In genomic region chr5:134370306-134370870, GRCh38 we compare ENCODE assay signal across 8 cellular contexts. TPM values are rescaled to one million over a fixed set of nuclear protein-coding genes. Genes with fewer than 3 reads are reported as not detected.
DNase-seq lines count a peak whose midpoint lies in the region; ATAC-seq, FAIRE-seq and TF ChIP-seq lines count a peak whose summit lies in the region.

No MANE protein-coding gene starts in this region.

- POLR2A ChIA-PET in endothelial cell of umbilical vein (lab: Charles Lee) = no interaction called here

- peak overlapping the region; percentile 67 for H3K4me2 ChIP-seq in endothelial cell of umbilical vein (ENCODE audit: insufficient read depth, low read length)

- peak overlapping the region; percentile 99 for H3K4me3 ChIP-seq in SK-N-MC
- H3K4me3 ChIP-seq in endothelial cell of umbilical vein (replicated peaks in 1 of 3; ENCODE audit: insufficient read depth in 1 of 3, low read depth in 1 of 3, low read length in 3 of 3) = peak overlapping the region in 2 of 3 experiments; percentile 37 to 49

- H3K36me3 ChIP-seq in SK-N-MC (ENCODE audit: insufficient read depth, low read length) = peaks cover 20% of the 10 kb centered on the region
- H3K36me3 ChIP-seq in endothelial cell of umbilical vein (ENCODE audit: control insufficient read depth in 2 of 2, extremely low read depth in 1 of 2, insufficient read depth in 2 of 2, low read length in 2 of 2) = no peaks in the 10 kb centered on the region

- intact Hi-C loops in endothelial cell of umbilical vein (cut with micrococcal nuclease) = loop anchor here (2.0 to 5.0 kb wide), 4 partner anchors 68 to 262 kb away; partner anchors contain the start of gene SAR1B

- no peaks in the 10 kb centered on the region for H3K27me3 ChIP-seq in endothelial cell of umbilical vein (ENCODE audit: control insufficient read depth in 2 of 2, insufficient read depth in 2 of 2, low read length in 2 of 2)

- no peaks in the 10 kb centered on the region for H3K9me1 ChIP-seq in endothelial cell of umbilical vein (replicated peaks; ENCODE audit: control insufficient read depth, extremely low read depth, insufficient read depth, low read length)

- peak overlapping the region; percentile 66 for H2AFZ ChIP-seq in endothelial cell of umbilical vein (ENCODE audit: low read depth, low read length)

- peaks cover 10% of the 10 kb centered on the region for H4K20me1 ChIP-seq in endothelial cell of umbilical vein (replicated peaks; ENCODE audit: control insufficient read depth, extremely low read depth, insufficient read depth, low read length)

- no peak for TF ChIP-seq CTCF in endothelial cell of umbilical vein (IDR thresholded peaks at IDR 0.05; ENCODE audit: extremely low read depth in 1 of 2, insufficient read depth in 1 of 2, low read depth in 1 of 2, low read length in 2 of 2)

- CTCF ChIA-PET in endothelial cell of umbilical vein (lab: Charles Lee) = no interaction called here

- H3K9me3 ChIP-seq in SK-N-MC (ENCODE audit: low read depth, low read length) (no peaks in the 10 kb centered on the region), endothelial cell of umbilical vein (replicated peaks; ENCODE audit: control insufficient read depth, insufficient read depth, low read length) (no peaks in the 10 kb centered on the region)

- no peak for FAIRE-seq in endothelial cell of umbilical vein (lab: Jason Lieb, UNC)

- peaks cover 39% of the 10 kb centered on the region for H3K79me2 ChIP-seq in endothelial cell of umbilical vein (ENCODE audit: control insufficient read depth, insufficient read depth, low read length)

- peak overlapping the region; percentile 100 for H3K9ac ChIP-seq in SK-N-MC (ENCODE audit: insufficient read length)
- peak overlapping the region; percentile 98 for H3K9ac ChIP-seq in endothelial cell of umbilical vein (replicated peaks; ENCODE audit: extremely low read depth, insufficient read depth, low read length)

- no peak for DNase-seq in SK-N-MC (ENCODE audit: low read depth, low spot score)
- DNase-seq in endothelial cell of umbilical vein (ENCODE audit: low read depth, low spot score) = no peak
- DNase-seq in occipital lobe (lab: John Stamatoyannopoulos, UW) = peak; percentile 5
- DNase-seq in KG1 (lab: John Stamatoyannopoulos, UW) = no peak
- no peak for DNase-seq in NCI-H2196 (lab: John Stamatoyannopoulos, UW; ENCODE audit: unreplicated experiment)
- no peak for DNase-seq in NCI-H187 treated with DMSO at 0.1 percent for 48 hours (lab: John Stamatoyannopoulos, UW)

- BruUV-seq in endothelial cell of umbilical vein (replicated peaks; lab: Mats Ljungman, UMichigan) = TSS peak; percentile 64

- no peak for TF ChIP-seq POLR2A in GM18505 (IDR thresholded peaks at IDR 0.05; ENCODE audit: borderline replicate concordance, extremely low read depth, insufficient read depth, insufficient read length)
- no peak for TF ChIP-seq POLR2A in endothelial cell of umbilical vein (IDR thresholded peaks at IDR 0.05; ENCODE audit: low read depth, low read length)

- dilution Hi-C loops in endothelial cell of umbilical vein (cut with MboI; ENCODE audit: extremely low pct_ligation_motif_present, low sequenced_read_pairs) = no loop called here

- H3K27ac ChIP-seq in SK-N-MC (peak overlapping the region; percentile 100), endothelial cell of umbilical vein (ENCODE audit: insufficient read depth, low read depth, low read length) (peak overlapping the region; percentile 97)

- ATAC-seq in GM18505 (IDR thresholded peaks at IDR 0.05; ENCODE audit: unreplicated experiment) = peak; percentile 9
- ATAC-seq in HG02678 (IDR thresholded peaks at IDR 0.05; ENCODE audit: unreplicated experiment) = peak; percentile 9

- H3K4me1 ChIP-seq in endothelial cell of umbilical vein (ENCODE audit: control insufficient read depth, extremely low read depth, insufficient read depth, low read length) = peaks cover 13% of the 10 kb centered on the region

TF ChIP-seq in endothelial cell of umbilical vein, 7 proteins besides CTCF, POLR2A, EP300 and RAD21:
- TF ChIP-seq POLR2AphosphoS5 (IDR thresholded peaks at IDR 0.05; ENCODE audit: insufficient read depth, low read depth, low read length) = no peak
- no peak for TF ChIP-seq MYC (IDR thresholded peaks at IDR 0.05; ENCODE audit: low read depth, low read length)
- no peak for TF ChIP-seq MAX (IDR thresholded peaks at IDR 0.05; ENCODE audit: insufficient read depth, insufficient read length)
- no peak for TF ChIP-seq EZH2 (IDR thresholded peaks at IDR 0.05; ENCODE audit: borderline replicate concordance, low read depth, low read length, severe bottlenecking)
- TF ChIP-seq JUN (IDR thresholded peaks at IDR 0.05; ENCODE audit: borderline replicate concordance, insufficient read depth, insufficient read length, low read depth) = no peak
- no peak for TF ChIP-seq GATA2 (IDR thresholded peaks at IDR 0.05; ENCODE audit: insufficient read depth, insufficient read length, low read depth, low read length)

RNA-seq across cellular contexts. Expression of gene UBE2B, which starts 1.0 kb away (rescaled TPM):
- 109 and 110 TPM in 2 replicates for total RNA-seq in endothelial cell of umbilical vein
- 23.9 and 37.8 TPM in 2 replicates for polyA plus RNA-seq in endothelial cell of umbilical vein
- polyA plus RNA-seq in endothelial cell of umbilical vein (2011; cell fraction: cytosol; rRNA removed) = 37.6 and 39.2 TPM in 2 replicates
- polyA plus RNA-seq in endothelial cell of umbilical vein (2011; cell fraction: nucleus; rRNA removed) = 28.8 and 50.6 TPM in 2 replicates
- 65.9 and 97.4 TPM in 2 replicates for polyA plus RNA-seq in endothelial cell of umbilical vein (2012)
- 9.7 and 14.6 TPM in 2 replicates for polyA minus RNA-seq in endothelial cell of umbilical vein
- 42.6 TPM for polyA minus RNA-seq in endothelial cell of umbilical vein (2011; cell fraction: cytosol; rRNA and poly(A)+ RNA removed)
- 37.4 and 41.7 TPM in 2 replicates for polyA minus RNA-seq in endothelial cell of umbilical vein (2011; cell fraction: nucleus; rRNA and poly(A)+ RNA removed)
- 83.4 TPM for total RNA-seq in occipital lobe

RNA-seq across cellular contexts. Expression of gene CDKL3, which starts 3.4 kb away (rescaled TPM):
- total RNA-seq in endothelial cell of umbilical vein = 0.76 and 1.1 TPM in 2 replicates
- 0.18 and 0.21 TPM in 2 replicates for polyA plus RNA-seq in endothelial cell of umbilical vein
- polyA plus RNA-seq in endothelial cell of umbilical vein (2011; cell fraction: cytosol; rRNA removed) = 0.43 and 0.62 TPM in 2 replicates
- 0.85 and 1.1 TPM in 2 replicates for polyA plus RNA-seq in endothelial cell of umbilical vein (2011; cell fraction: nucleus; rRNA removed)
- polyA plus RNA-seq in endothelial cell of umbilical vein (2012) = 0.55 and 0.72 TPM in 2 replicates
- polyA minus RNA-seq in endothelial cell of umbilical vein = not detected in 2 replicates
- polyA minus RNA-seq in endothelial cell of umbilical vein (2011; cell fraction: cytosol; rRNA and poly(A)+ RNA removed) = not detected
- polyA minus RNA-seq in endothelial cell of umbilical vein (2011; cell fraction: nucleus; rRNA and poly(A)+ RNA removed) = 0.19 and 0.48 TPM in 2 replicates
- total RNA-seq in occipital lobe = 15.0 TPM

RNA-seq across cellular contexts. Expression of gene CDKN2AIPNL, which starts 41.3 kb away (rescaled TPM):
- total RNA-seq in endothelial cell of umbilical vein (35.1 and 36.5 TPM in 2 replicates), occipital lobe (52.9 TPM)
- 17.7 and 22.2 TPM in 2 replicates for polyA plus RNA-seq in endothelial cell of umbilical vein
- polyA plus RNA-seq in endothelial cell of umbilical vein (2011; cell fraction: cytosol; rRNA removed) = 26.2 and 26.7 TPM in 2 replicates
- 4.2 and 7.6 TPM in 2 replicates for polyA plus RNA-seq in endothelial cell of umbilical vein (2011; cell fraction: nucleus; rRNA removed)
- 25.0 and 30.5 TPM in 2 replicates for polyA plus RNA-seq in endothelial cell of umbilical vein (2012)
- polyA minus RNA-seq in endothelial cell of umbilical vein = 7.3 and 7.7 TPM in 2 replicates
- polyA minus RNA-seq in endothelial cell of umbilical vein (2011; cell fraction: cytosol; rRNA and poly(A)+ RNA removed) = 14.2 TPM
- polyA minus RNA-seq in endothelial cell of umbilical vein (2011; cell fraction: nucleus; rRNA and poly(A)+ RNA removed) = 2.1 and 3.5 TPM in 2 replicates
